22 cellular contexts compared by ENCODE assay signal in the genomic region with DNA sequence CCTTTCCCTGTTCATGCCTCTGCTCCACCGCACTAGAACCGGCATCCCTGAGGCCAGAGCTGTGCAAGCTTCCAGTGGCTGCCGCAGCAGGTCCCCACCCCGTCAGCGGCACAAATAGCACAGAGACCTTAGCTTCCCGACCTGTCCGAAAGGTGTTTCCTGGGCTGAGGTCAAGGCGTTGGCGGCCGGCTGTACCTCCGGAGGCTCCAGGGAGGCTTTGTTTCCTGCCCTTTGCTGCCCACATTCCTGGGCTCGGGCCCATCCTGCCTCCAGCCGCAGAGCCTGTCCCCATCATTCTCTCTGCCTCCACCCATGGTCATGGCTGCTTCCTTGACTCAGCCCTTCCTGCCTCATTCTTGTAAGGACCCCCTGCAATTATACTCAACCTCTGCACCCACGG.
"Had no signal": no experiment of that assay in that cellular context is flagged by ENCODE, and none has a peak within 500 bp of the region (broad histone marks: within the 10 kb centered on the region; RNA-seq: fewer than 3 reads in every experiment).

No MANE protein-coding gene starts in this region.

- H3K4me3 ChIP-seq: lower lobe of right lung, pancreas, thyroid gland had no signal

- H3K36me3 ChIP-seq: lower lobe of right lung, neutrophil, pancreas, thyroid gland had no signal

- H3K4me3 Mint-ChIP-seq: activated naive CD8-positive, alpha-beta T cell treated with anti-CD3 and anti-CD28 coated beads for 36 hours; activated T-cell treated with anti-CD3 and anti-CD28 coated beads, Interleukin-2, amount 50 U/mL, for 4 hours; natural killer cell; stimulated activated naive CD8-positive, alpha-beta T cell treated with anti-CD3 and anti-CD28 coated beads, Interleukin-15, Interleukin-2, amounts not matched to agents 100 ng/mL and 50 ng/mL, for 24 hours had no signal

- H3K27ac Mint-ChIP-seq: activated naive CD8-positive, alpha-beta T cell treated with anti-CD3 and anti-CD28 coated beads for 36 hours; activated T-helper 2 cell treated with anti-CD3 and anti-CD28 coated beads, Interferon-gamma antibody, Interleukin-2, Interleukin-4, amounts not matched to agents 10 μg/mL and 5 μg/mL and 100 μg/mL, durations not matched to agents 14 hours and 24 hours and 36 hours; natural killer cell; stimulated activated naive CD8-positive, alpha-beta T cell treated with anti-CD3 and anti-CD28 coated beads, Interleukin-15, Interleukin-2, amounts not matched to agents 100 ng/mL and 50 ng/mL, for 24 hours had no signal

- H3K36me3 Mint-ChIP-seq: activated naive CD8-positive, alpha-beta T cell treated with anti-CD3 and anti-CD28 coated beads for 36 hours; natural killer cell had no signal

- H3K27me3 Mint-ChIP-seq: activated naive CD8-positive, alpha-beta T cell treated with anti-CD3 and anti-CD28 coated beads for 36 hours had no signal

- ATAC-seq: activated T-cell treated with anti-CD3 and anti-CD28 coated beads, Interleukin-2, amount 50 U/mL, for 4 hours; left lobe of liver; lower lobe of right lung; pancreas; right cardiac atrium had no signal

- DNase-seq: activated CD4-positive, alpha-beta T cell treated with anti-CD3 and anti-CD28 coated beads for 4 hours; activated CD4-positive, alpha-beta T cell treated with anti-CD3 and anti-CD28 coated beads, Interleukin-2, amount 50 U/mL, for 48 hours; activated CD4-positive, CD25-positive, alpha-beta regulatory T cell; activated CD8-positive, alpha-beta memory T cell treated with anti-CD3 and anti-CD28 coated beads, Interleukin-2, amount 50 U/mL, for 48 hours; activated naive CD4-positive, alpha-beta T cell; activated naive CD8-positive, alpha-beta T cell treated with anti-CD3 and anti-CD28 coated beads for 36 hours; activated T-cell treated with anti-CD3 and anti-CD28 coated beads, Interleukin-2, amount 50 U/mL, for 4 hours; central memory CD4-positive, alpha-beta T cell; lower lobe of right lung; mesendoderm; natural killer cell; pancreas; right cardiac atrium; stimulated activated CD4-positive, alpha-beta T cell treated with anti-CD3 and anti-CD28 coated beads, Interleukin-1b, Interleukin-23, amount 100 ng/mL, for 48 hours; substantia nigra; T-helper 9 cell had no signal

- H3K27me3 ChIP-seq: neutrophil, pancreas, thyroid gland had no signal

- H3K9me3 Mint-ChIP-seq: activated naive CD8-positive, alpha-beta T cell treated with anti-CD3 and anti-CD28 coated beads for 36 hours; activated T-cell treated with anti-CD3 and anti-CD28 coated beads, Interleukin-2, amount 50 U/mL, for 4 hours; activated T-helper 2 cell treated with anti-CD3 and anti-CD28 coated beads, Interferon-gamma antibody, Interleukin-2, Interleukin-4, amounts not matched to agents 10 μg/mL and 5 μg/mL and 100 μg/mL, durations not matched to agents 14 hours and 24 hours and 36 hours; natural killer cell; stimulated activated naive CD8-positive, alpha-beta T cell treated with anti-CD3 and anti-CD28 coated beads, Interleukin-15, Interleukin-2, amounts not matched to agents 100 ng/mL and 50 ng/mL, for 24 hours had no signal

- H3K27ac ChIP-seq: epithelial cell of prostate, lower lobe of right lung, neutrophil, pancreas, thyroid gland had no signal

- H3K9me3 ChIP-seq: lower lobe of right lung, neutrophil, pancreas, thyroid gland had no signal

- H3K4me1 ChIP-seq: lower lobe of right lung, pancreas, thyroid gland had no signal

- H3K4me1 Mint-ChIP-seq: activated naive CD8-positive, alpha-beta T cell treated with anti-CD3 and anti-CD28 coated beads for 36 hours; natural killer cell had no signal
